Comparison of ENCODE assay signal across 22 cellular contexts in the genomic region with DNA sequence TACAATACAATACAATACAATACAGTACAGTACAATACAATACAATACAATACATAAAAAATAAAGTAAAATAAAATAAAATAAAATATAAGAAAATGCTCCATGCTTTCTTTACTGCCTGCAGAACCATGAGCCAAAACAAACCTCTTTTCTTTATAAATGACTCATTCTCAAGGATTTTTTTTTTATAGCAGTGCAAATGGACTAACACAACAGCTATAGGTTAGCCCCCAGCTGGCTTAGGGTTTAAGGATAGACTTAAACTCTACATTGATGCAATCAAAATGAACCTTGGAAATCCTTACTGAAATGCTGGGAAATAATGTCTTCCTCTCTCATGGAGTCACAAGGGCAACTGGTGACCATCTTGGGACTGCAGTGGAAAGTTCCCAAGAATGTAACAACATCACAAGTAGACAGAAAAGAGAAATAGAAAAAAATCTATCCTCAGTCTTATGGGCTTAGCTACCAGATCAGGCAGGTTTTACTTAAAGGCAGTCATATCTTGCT.
DNase-seq lines count a peak whose midpoint lies in the region; ATAC-seq and TF ChIP-seq lines count a peak whose summit lies in the region.
"Had no signal": no experiment of that assay in that cellular context is flagged by ENCODE, and none has a peak within 500 bp of the region (broad histone marks: within the 10 kb centered on the region; RNA-seq: fewer than 3 reads in every experiment).

No MANE protein-coding gene starts in this region.

- H3K4me1 ChIP-seq in H9 (ENCODE audit: insufficient read depth, low read length): no peaks in the 10 kb centered on the region; the same call in 1 of the 2 replicates
- peaks cover under 1% of the 10 kb centered on the region for H3K4me1 ChIP-seq in foreskin keratinocyte
- H3K4me1 ChIP-seq in HAP-1: peaks cover 9% of the 10 kb centered on the region
- H3K4me1 ChIP-seq: BLaER1, SJCRH30 had no signal

- H3K9me3 ChIP-seq in H9 (ENCODE audit: control insufficient read depth, low read depth, low read length) (peaks cover 7% of the 10 kb centered on the region), HAP-1 (no peaks in the 10 kb centered on the region)
- H3K9me3 ChIP-seq: BLaER1, SJCRH30 had no signal

- H3K79me1 ChIP-seq in H9 (ENCODE audit: insufficient read depth, low read depth, low read length, poor library complexity, severe bottlenecking): no peaks in the 10 kb centered on the region

- no peak overlapping the region for H3K9ac ChIP-seq in H9 (ENCODE audit: extremely low read depth, insufficient read length, low read length)
- H3K9ac ChIP-seq: BLaER1 had no signal

- H4K8ac ChIP-seq in H9 (replicated peaks; ENCODE audit: insufficient read length, low read depth, low read length): no peak overlapping the region

- H3K27me3 Mint-ChIP-seq in H9 (ENCODE audit: low read depth): no peaks in the 10 kb centered on the region

- H3K14ac ChIP-seq in H9 (ENCODE audit: insufficient read depth, low read length): no peak overlapping the region

- H3K36me3 Mint-ChIP-seq in H9 (ENCODE audit: insufficient read depth in 1 of 3, low read depth in 3 of 3): peaks cover 14 to 19% (median 16%) of the 10 kb centered on the region in 3 experiments
- H3K36me3 Mint-ChIP-seq: CD4-positive, alpha-beta memory T cell had no signal

- peak; percentile 22 for DNase-seq in A172 (ENCODE audit: low spot score)
- no peak for DNase-seq in H9
- DNase-seq in astrocyte of the spinal cord (ENCODE audit: low read depth, low spot score): peak; percentile 48
- no peak for DNase-seq in foreskin keratinocyte
- DNase-seq in NCI-H526 (lab: John Stamatoyannopoulos, UW): no peak
- DNase-seq in HAP-1 (ENCODE audit: low spot score in 2 of 2): no peak
- DNase-seq in stimulated activated CD8-positive, alpha-beta memory T cell treated with anti-CD3 and anti-CD28 coated beads, Interleukin-4, amount 100 ng/mL, for 48 hours: no peak
- DNase-seq in activated CD4-positive, CD25-positive, alpha-beta regulatory T cell (lab: John Stamatoyannopoulos, UW): no peak
- DNase-seq: 8988T; CD4-positive, alpha-beta memory T cell; DMS153; H7; KG1; MV-4-11; NCI-H1694 treated with DMSO at 0.1 percent for 48 hours; NCI-H2107; NCI-H510A treated with DMSO at 0.1 percent for 48 hours; NCI-H82; PC-9; SJCRH30 had no signal

- peak; percentile 40 for ATAC-seq in foreskin keratinocyte
- ATAC-seq: HepG2 had no signal

- no peaks in the 10 kb centered on the region for H3K27me3 ChIP-seq in H9 (ENCODE audit: insufficient read depth, low read length)
- H3K27me3 ChIP-seq in foreskin keratinocyte: no peaks in the 10 kb centered on the region
- no peaks in the 10 kb centered on the region for H3K27me3 ChIP-seq in HAP-1 (ENCODE audit: low read depth)
- H3K27me3 ChIP-seq: BLaER1, SJCRH30 had no signal

- H2BK12ac ChIP-seq in H9 (ENCODE audit: insufficient read length, low read depth, low read length): no peak overlapping the region

- no peak overlapping the region for H4K5ac ChIP-seq in H9 (ENCODE audit: insufficient read length, low read depth, low read length)

- H4K20me1 ChIP-seq in H9 (ENCODE audit: control insufficient read depth, insufficient read depth, insufficient read length): no peaks in the 10 kb centered on the region
- H4K20me1 ChIP-seq: BLaER1 had no signal

- H3K4me1 Mint-ChIP-seq in H9: peaks cover 38 to 39% of the 10 kb centered on the region in 2 experiments
- H3K4me1 Mint-ChIP-seq: CD4-positive, alpha-beta memory T cell had no signal

- no peaks in the 10 kb centered on the region for H3K23me2 ChIP-seq in H9 (ENCODE audit: insufficient read length, low read depth, low read length, poor library complexity, severe bottlenecking)

- H3K4me2 ChIP-seq in H9 (ENCODE audit: insufficient read depth, insufficient read length, low read length): no peak overlapping the region
- H3K4me2 ChIP-seq: BLaER1, PC-9 had no signal

- no peak overlapping the region for H2BK15ac ChIP-seq in H9 (ENCODE audit: low read depth, low read length)

- H3K4me3 ChIP-seq in astrocyte of the spinal cord (ENCODE audit: low read depth, low read length): no peak overlapping the region
- no peak overlapping the region for H3K4me3 ChIP-seq in HAP-1
- H3K4me3 ChIP-seq: BLaER1, PC-9, SJCRH30 had no signal

- in situ Hi-C loops in astrocyte of the spinal cord (cut with HindIII; ENCODE audit: low sequenced_read_pairs): no loop called here
- in situ Hi-C loops in HAP-1 (cut with MboI; ENCODE audit: low sequenced_read_pairs): no loop called here

- H4K91ac ChIP-seq in H9 (ENCODE audit: insufficient read length, low read depth, low read length): no peak overlapping the region

- no peak overlapping the region for H2BK120ac ChIP-seq in H9 (ENCODE audit: low read depth, low read length, poor library complexity, severe bottlenecking)

- H3K79me2 ChIP-seq in H9 (ENCODE audit: insufficient read depth, low read length): no peaks in the 10 kb centered on the region

- H2BK20ac ChIP-seq in H9 (ENCODE audit: low read depth, low read length, poor library complexity, severe bottlenecking): peak overlapping the region; percentile 33

- TF ChIP-seq CTCF in H9 (conservative IDR thresholded peaks at IDR 0.05) (no peak), astrocyte of the spinal cord (IDR thresholded peaks at IDR 0.05; ENCODE audit: low read depth, low read length) (no peak), foreskin keratinocyte (conservative IDR thresholded peaks at IDR 0.05) (no peak)

- H3K18ac ChIP-seq in H9 (ENCODE audit: insufficient read length, low read depth, low read length): no peak overlapping the region

- no peak overlapping the region for H2BK5ac ChIP-seq in H9 (ENCODE audit: insufficient read length, low read length)

- H2AFZ ChIP-seq in H9 (ENCODE audit: low read length): no peak overlapping the region
- H2AFZ ChIP-seq: PC-9 had no signal

- no peak overlapping the region for H3K56ac ChIP-seq in H9 (ENCODE audit: insufficient read length, low read depth, low read length)

- no peak overlapping the region for H3K27ac ChIP-seq in H9 (ENCODE audit: insufficient read length, low read depth, low read length)
- no peak overlapping the region for H3K27ac ChIP-seq in foreskin keratinocyte
- H3K27ac ChIP-seq: BLaER1, PC-9, SJCRH30 had no signal

- H3T11ph ChIP-seq in H9 (ENCODE audit: low read length): no peak overlapping the region

- peaks cover 16 to 18% of the 10 kb centered on the region in 2 experiments for H3K9me3 Mint-ChIP-seq in H9

- H3K23ac ChIP-seq in H9 (ENCODE audit: insufficient read length, low read depth, low read length): no peak overlapping the region

- no peak overlapping the region for H3K27ac Mint-ChIP-seq in H9
- H3K27ac Mint-ChIP-seq: CD4-positive, alpha-beta memory T cell had no signal

- no peak overlapping the region for H2AK5ac ChIP-seq in H9 (ENCODE audit: insufficient read length, low read length)

- no peak overlapping the region for H3K4ac ChIP-seq in H9 (ENCODE audit: low read depth, low read length)

- H3K4me3 Mint-ChIP-seq in H9: no peak overlapping the region
- H3K4me3 Mint-ChIP-seq: CD4-positive, alpha-beta memory T cell had no signal

- H3K36me3 ChIP-seq in HAP-1 (replicated peaks): no peaks in the 10 kb centered on the region
- H3K36me3 ChIP-seq: BLaER1, SJCRH30 had no signal

Comparison
In these comparisons a context has a peak if more than half of its experiments do, and no peak if none do; other contexts are left out.
1. DNase-seq: peak in A172 (single experiment) and astrocyte of the spinal cord (single experiment); none in H9 (single experiment), foreskin keratinocyte (0 of 2), NCI-H526 (0 of 2), HAP-1 (0 of 2), stimulated activated CD8-positive, alpha-beta memory T cell treated with anti-CD3 and anti-CD28 coated beads, Interleukin-4, amount 100 ng/mL, for 48 hours (single experiment) and activated CD4-positive, CD25-positive, alpha-beta regulatory T cell (0 of 4).